ENCODE assay signal across 8 cellular contexts in the genomic region with DNA sequence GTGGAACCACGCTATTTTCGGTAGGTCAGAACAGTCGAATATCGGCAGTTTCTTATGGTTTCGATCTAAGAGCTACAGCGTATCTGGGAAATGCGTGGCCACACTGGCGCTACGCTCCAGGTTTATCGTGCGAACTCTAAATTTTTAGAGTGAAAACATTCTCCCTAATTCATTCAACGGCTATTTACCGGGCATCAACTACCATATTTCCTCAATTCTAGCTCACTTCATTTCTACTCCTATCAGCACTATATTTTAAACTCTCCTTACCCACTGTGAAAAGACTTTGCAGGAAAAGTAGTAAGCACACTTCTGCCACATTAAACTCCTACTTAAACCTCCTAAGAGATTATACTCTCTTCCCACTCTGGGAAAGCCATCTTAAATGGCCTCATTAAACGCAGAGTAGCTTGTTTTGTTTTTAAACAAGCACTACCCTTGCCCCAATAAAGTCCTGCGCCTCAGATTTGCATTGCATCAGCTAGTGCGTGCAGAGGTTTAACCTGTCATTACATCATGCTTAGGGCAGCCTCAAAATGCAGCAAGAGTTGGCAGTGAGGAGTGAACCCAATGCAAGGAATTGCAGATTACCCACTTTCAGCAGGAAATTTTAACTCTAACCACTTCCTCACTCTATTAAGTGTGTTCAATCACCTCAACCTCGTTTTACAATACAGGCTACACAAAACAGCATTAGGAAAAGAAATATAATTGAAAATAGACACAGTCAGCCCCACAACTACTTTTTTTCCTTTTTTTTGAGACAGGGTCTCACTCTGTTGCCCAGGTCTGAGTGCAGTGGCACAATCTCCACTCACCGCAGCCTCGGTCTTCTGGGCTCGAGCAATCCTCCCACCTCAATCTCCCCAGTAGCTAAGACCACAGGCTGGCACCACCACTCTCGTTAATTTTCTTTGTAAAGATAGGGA. TPM values are rescaled to one million over a fixed set of nuclear protein-coding genes. Genes with fewer than 3 reads are reported as not detected.
DNase-seq lines count a peak whose midpoint lies in the region; ATAC-seq and TF ChIP-seq lines count a peak whose summit lies in the region.

No MANE protein-coding gene starts in this region.

- H3K4me1 ChIP-seq in muscle layer of duodenum (ENCODE audit: control insufficient read depth in 1 of 2, insufficient read depth in 2 of 2, low read length in 2 of 2) (peaks cover 6 to 20% of the 10 kb centered on the region in 2 donors), tibial nerve (peaks cover 0 to 68% (median 32%) of the 10 kb centered on the region in 4 donors)

- ATAC-seq in GM18498 (IDR thresholded peaks at IDR 0.05; ENCODE audit: unreplicated experiment) (peak; percentile 68), HG02884 (IDR thresholded peaks at IDR 0.05; ENCODE audit: unreplicated experiment) (peak; percentile 59)

- no peaks in the 10 kb centered on the region for H3K9me3 Mint-ChIP-seq in activated CD4-positive, alpha-beta T cell treated with anti-CD3 and anti-CD28 coated beads, Interleukin-2, amount 10 ng/mL, durations not matched to agents 7 days and 5 days

- POLR2A ChIA-PET in activated CD4-positive, alpha-beta T cell treated with anti-CD3 and anti-CD28 coated beads, Interleukin-2, amount 10 ng/mL, durations not matched to agents 7 days and 5 days (lab: Charles Lee) = interaction anchor here (0.6 to 1.1 kb wide), 4 partner anchors 13 to 257 kb away, joined by 3 to 4 read pairs (median 3); no protein-coding TSS in a partner anchor

- CTCF ChIA-PET in activated CD4-positive, alpha-beta T cell treated with anti-CD3 and anti-CD28 coated beads, Interleukin-2, amount 10 ng/mL, durations not matched to agents 7 days and 5 days (lab: Charles Lee) = interaction anchor here (1.2 to 2.2 kb wide), 7 partner anchors 10 to 264 kb away, joined by 4 to 15 read pairs (median 6); no protein-coding TSS in a partner anchor

- H3K36me3 Mint-ChIP-seq in activated CD4-positive, alpha-beta T cell treated with anti-CD3 and anti-CD28 coated beads, Interleukin-2, amount 10 ng/mL, durations not matched to agents 7 days and 5 days (ENCODE audit: low read depth) = peaks cover 8% of the 10 kb centered on the region

- H3K27me3 ChIP-seq in muscle layer of duodenum (ENCODE audit: low read depth, low read length) (no peaks in the 10 kb centered on the region), tibial nerve (no peaks in the 10 kb centered on the region)

- in situ Hi-C loops in ACHN (cut with HindIII; ENCODE audit: low pct_ligation_motif_present, low pct_unique_long_range_greater_than_20kb, low sequenced_read_pairs) = no loop called here

- no peaks in the 10 kb centered on the region for H3K27me3 Mint-ChIP-seq in activated CD4-positive, alpha-beta T cell treated with anti-CD3 and anti-CD28 coated beads, Interleukin-2, amount 10 ng/mL, durations not matched to agents 7 days and 5 days

- no peak for TF ChIP-seq POLR2A in tibial nerve (IDR thresholded peaks at IDR 0.05)

- TF ChIP-seq CTCF in epithelial cell of esophagus (IDR thresholded peaks at IDR 0.05; ENCODE audit: insufficient read depth, low read depth, low read length, missing control alignments) (no peak), tibial nerve (IDR thresholded peaks at IDR 0.05) (no peak)

- peak overlapping the region; percentile 95 for H3K27ac ChIP-seq in muscle layer of duodenum (ENCODE audit: low read length)
- H3K27ac ChIP-seq in tibial nerve = peak overlapping the region; percentile 83 to 92 (median 88)

- H3K9me3 ChIP-seq in muscle layer of duodenum (ENCODE audit: control insufficient read depth in 1 of 2, low read length in 2 of 2) (no peaks in the 10 kb centered on the region), tibial nerve (no peaks in the 10 kb centered on the region)

- peaks cover 57% of the 10 kb centered on the region for H3K4me1 Mint-ChIP-seq in activated CD4-positive, alpha-beta T cell treated with anti-CD3 and anti-CD28 coated beads, Interleukin-2, amount 10 ng/mL, durations not matched to agents 7 days and 5 days

- H3K27ac Mint-ChIP-seq in activated CD4-positive, alpha-beta T cell treated with anti-CD3 and anti-CD28 coated beads, Interleukin-2, amount 10 ng/mL, durations not matched to agents 7 days and 5 days = peak overlapping the region; percentile 99

- H3K4me3 ChIP-seq in epithelial cell of esophagus (ENCODE audit: low read length) (peak overlapping the region; percentile 63), muscle layer of duodenum (ENCODE audit: low read depth in 1 of 2, low read length in 2 of 2) (peak overlapping the region; percentile 70 to 74), tibial nerve (peak overlapping the region; percentile 40 to 63 (median 52))

- peak overlapping the region; percentile 91 for H3K4me3 Mint-ChIP-seq in activated CD4-positive, alpha-beta T cell treated with anti-CD3 and anti-CD28 coated beads, Interleukin-2, amount 10 ng/mL, durations not matched to agents 7 days and 5 days

- 17 to 19% methylated on average over 21 of the region's 21 CpGs for WGBS in tibial nerve, 2 donors

- peak in 1 of 2 donors; percentile 63 for TF ChIP-seq EP300 in tibial nerve (IDR thresholded peaks at IDR 0.05)

- H3K36me3 ChIP-seq in muscle layer of duodenum (ENCODE audit: control insufficient read depth in 1 of 2, insufficient read depth in 2 of 2, low read length in 2 of 2) (peaks cover 5 to 8% of the 10 kb centered on the region in 2 donors), tibial nerve (peaks cover 0 to 9% (median 0%) of the 10 kb centered on the region in 3 donors)

- DNase-seq in ACHN (peak; percentile 93), NCI-H2171 treated with DMSO at 0.1 percent for 48 hours (lab: John Stamatoyannopoulos, UW) (peak; percentile 66), epithelial cell of esophagus (ENCODE audit: low read depth) (peak; percentile 91), tibial nerve (ENCODE audit: low spot score in 2 of 2) (peak in 1 of 2 donors; percentile 33)
- DNase-seq in activated CD4-positive, alpha-beta T cell treated with anti-CD3 and anti-CD28 coated beads, Interleukin-2, amount 10 ng/mL, durations not matched to agents 7 days and 5 days = peak; percentile 77

RNA-seq across cellular contexts. Expression of a gene that starts 18.8 kb away (rescaled TPM):
- total RNA-seq in activated CD4-positive, alpha-beta T cell treated with anti-CD3 and anti-CD28 coated beads, Interleukin-2, amount 10 ng/mL, durations not matched to agents 7 days and 5 days = 10 to 100 TPM; 13.5 to 13.7 TPM
- 10 to 100 TPM; 26.1 to 44.3 (median 40.1) TPM for total RNA-seq in tibial nerve
